Comparison of ENCODE assay signal across 14 cellular contexts in genomic region chr7:152341914-152342236, GRCh38.
"Had no signal": no experiment of that assay in that cellular context is flagged by ENCODE, and none has a peak within 500 bp of the region (broad histone marks: within the 10 kb centered on the region; RNA-seq: fewer than 3 reads in every experiment).

No MANE protein-coding gene starts in this region.

- H3K9me3 ChIP-seq: testis, vagina had no signal

- H3K27me3 ChIP-seq: heart right ventricle, testis, vagina had no signal

- ATAC-seq: naive thymus-derived CD4-positive, alpha-beta T cell had no signal

- H3K27ac ChIP-seq: epithelial cell of prostate, testis, vagina had no signal

- H3K4me3 ChIP-seq: heart right ventricle, lung, testis, vagina had no signal

- DNase-seq: activated CD4-positive, alpha-beta memory T cell treated with anti-CD3 and anti-CD28 coated beads, Interleukin-2, amount 10 ng/mL, durations not matched to agents 7 days and 5 days; activated CD4-positive, alpha-beta T cell treated with anti-CD3 and anti-CD28 coated beads, Interleukin-2, amount 10 ng/mL, durations not matched to agents 24 days and 14 days; activated gamma-delta T cell; activated naive CD4-positive, alpha-beta T cell treated with anti-CD3 and anti-CD28 coated beads, Interleukin-2, amount 50 U/mL, for 16 hours; aorta; kidney; stimulated activated CD4-positive, alpha-beta T cell treated with anti-CD3 and anti-CD28 coated beads, Interleukin-2, amount 100 ng/mL, for 48 hours; stimulated activated naive CD4-positive, alpha-beta T cell had no signal

- H3K36me3 ChIP-seq: vagina had no signal
